In genomic region chr9:29068461-29068860, GRCh38 we compare ENCODE assay signal across 2 cellular contexts.
TF ChIP-seq lines count a peak whose summit lies in the region.

No MANE protein-coding gene starts in this region.

TF ChIP-seq in GM23338, 12 proteins besides CTCF, POLR2A, EP300 and RAD21 (continued from another document):
- TF ChIP-seq REST (IDR thresholded peaks at IDR 0.05; ENCODE audit: unreplicated experiment) (no peak), JUNB (IDR thresholded peaks at IDR 0.05; ENCODE audit: unreplicated experiment) (no peak), EZH2phosphoT487 (IDR thresholded peaks at IDR 0.05; ENCODE audit: unreplicated experiment) (no peak), ZNF114 (CRISPR knock-in tag; IDR thresholded peaks at IDR 0.05) (no peak), CREB1 (CRISPR knock-in tag; IDR thresholded peaks at IDR 0.05; ENCODE audit: low read depth) (no peak), ZNF462 (CRISPR knock-in tag; IDR thresholded peaks at IDR 0.05) (no peak), POLR2AphosphoS5 (IDR thresholded peaks at IDR 0.05; ENCODE audit: low read depth) (no peak), STAT1 (IDR thresholded peaks at IDR 0.05; ENCODE audit: unreplicated experiment) (no peak), NANOG (IDR thresholded peaks at IDR 0.05; ENCODE audit: borderline replicate concordance) (no peak)

TF ChIP-seq in SK-N-SH, 30 proteins besides CTCF, POLR2A, EP300 and RAD21 (continued from another document):
- TF ChIP-seq TAF1 (IDR thresholded peaks at IDR 0.05; ENCODE audit: borderline replicate concordance, low read depth, low read length) (no peak), MAX (IDR thresholded peaks at IDR 0.05; ENCODE audit: low read depth) (no peak), NFIC (IDR thresholded peaks at IDR 0.05; ENCODE audit: borderline replicate concordance) (no peak), FOSL2 (IDR thresholded peaks at IDR 0.05; ENCODE audit: borderline replicate concordance, low read depth) (no peak), PBX3 (IDR thresholded peaks at IDR 0.05) (peak; percentile 85), YY1 (IDR thresholded peaks at IDR 0.05; ENCODE audit: low read depth) (no peak), ELF1 (IDR thresholded peaks at IDR 0.05) (no peak), MXI1 (IDR thresholded peaks at IDR 0.05; ENCODE audit: low read depth, low read length) (no peak), RCOR1 (IDR thresholded peaks at IDR 0.05; ENCODE audit: low read length) (no peak), USF2 (IDR thresholded peaks at IDR 0.05; ENCODE audit: borderline replicate concordance, low read depth, low read length) (no peak), EZH2phosphoT487 (IDR thresholded peaks at IDR 0.05; ENCODE audit: borderline replicate concordance, low read depth) (no peak), IRF3 (IDR thresholded peaks at IDR 0.05; ENCODE audit: low read depth, low read length) (no peak), POLR2AphosphoS5 (IDR thresholded peaks at IDR 0.05; ENCODE audit: low read depth, low read length) (no peak), SMC3 (IDR thresholded peaks at IDR 0.05; ENCODE audit: low read depth, low read length) (no peak), RFX5 (IDR thresholded peaks at IDR 0.05; ENCODE audit: low read length) (no peak), RXRA (IDR thresholded peaks at IDR 0.05; ENCODE audit: borderline replicate concordance, low read depth) (no peak), TEAD4 (IDR thresholded peaks at IDR 0.05; ENCODE audit: borderline replicate concordance, insufficient read depth) (0 out of 2 replicates have a peak, but pooled peaks have one; percentile 15), NRF1 (IDR thresholded peaks at IDR 0.05; ENCODE audit: low read depth, low read length) (no peak), GATA2 (CRISPR knock-in tag; IDR thresholded peaks at IDR 0.05) (peak; percentile 73), CHD2 (IDR thresholded peaks at IDR 0.05; ENCODE audit: low read length, partially characterized antibody) (no peak), GABPA (IDR thresholded peaks at IDR 0.05; ENCODE audit: low read depth) (no peak), FOXJ3 (CRISPR knock-in tag; IDR thresholded peaks at IDR 0.05) (no peak), TCF12 (IDR thresholded peaks at IDR 0.05) (peak; percentile 61), SIN3A (IDR thresholded peaks at IDR 0.05; ENCODE audit: borderline replicate concordance, low read depth, low read length) (no peak), MEF2A (IDR thresholded peaks at IDR 0.05; ENCODE audit: borderline replicate concordance, low read depth) (no peak), FOXM1 (IDR thresholded peaks at IDR 0.05; ENCODE audit: low read depth) (no peak)
TF ChIP-seq in SK-N-SH: peak in this region for 5.
